ENCODE assay signal across 24 cellular contexts in genomic region chr13:106088094-106088493, GRCh38.
DNase-seq lines count a peak whose midpoint lies in the region; ATAC-seq, FAIRE-seq and TF ChIP-seq lines count a peak whose summit lies in the region.
"Had no signal": no experiment of that assay in that cellular context is flagged by ENCODE, and none has a peak within 500 bp of the region (broad histone marks: within the 10 kb centered on the region; RNA-seq: fewer than 3 reads in every experiment).

No MANE protein-coding gene starts in this region.

- H3K27me3 ChIP-seq in astrocyte (ENCODE audit: insufficient read depth, low read length): no peaks in the 10 kb centered on the region
- H3K27me3 ChIP-seq: BLaER1 had no signal

- H3K27ac ChIP-seq in astrocyte (ENCODE audit: low read depth, low read length): no peak overlapping the region
- H3K27ac ChIP-seq: BLaER1, SK-N-MC had no signal

- TF ChIP-seq CTCF in astrocyte (IDR thresholded peaks at IDR 0.05; ENCODE audit: insufficient read depth, low read depth, low read length): no peak

- CTCF ChIA-PET in activated CD4-positive, alpha-beta memory T cell treated with anti-CD3 and anti-CD28 coated beads for 36 hours (lab: Charles Lee): no interaction called here

- H3K9ac ChIP-seq in astrocyte (ENCODE audit: low read length): no peak overlapping the region
- H3K9ac ChIP-seq: BLaER1 had no signal

- no peaks in the 10 kb centered on the region for H3K9me3 ChIP-seq in astrocyte (ENCODE audit: insufficient read depth, low read depth, low read length)
- H3K9me3 ChIP-seq: BLaER1 had no signal

- H3K4me3 Mint-ChIP-seq in astrocyte (ENCODE audit: unreplicated experiment): no peak overlapping the region
- H3K4me3 Mint-ChIP-seq in natural killer cell treated with Interleukin-12 subunit alpha and Interleukin-12 subunit beta and Interleukin-15 and Interleukin-18, amount 100 ng/mL, for 72 hours: no peak overlapping the region
- H3K4me3 Mint-ChIP-seq in activated CD4-positive, alpha-beta memory T cell treated with anti-CD3 and anti-CD28 coated beads for 36 hours: no peak overlapping the region
- H3K4me3 Mint-ChIP-seq: CD8-positive, alpha-beta T cell had no signal

- no peaks in the 10 kb centered on the region for H3K9me3 Mint-ChIP-seq in astrocyte (ENCODE audit: unreplicated experiment)
- H3K9me3 Mint-ChIP-seq in natural killer cell treated with Interleukin-12 subunit alpha and Interleukin-12 subunit beta and Interleukin-15 and Interleukin-18, amount 100 ng/mL, for 72 hours: no peaks in the 10 kb centered on the region
- no peaks in the 10 kb centered on the region for H3K9me3 Mint-ChIP-seq in activated CD4-positive, alpha-beta memory T cell treated with anti-CD3 and anti-CD28 coated beads for 36 hours
- H3K9me3 Mint-ChIP-seq: CD8-positive, alpha-beta T cell had no signal

- H3K4me3 ChIP-seq in astrocyte (ENCODE audit: insufficient read depth, low read depth, low read length) (no peak overlapping the region), skeletal muscle cell (ENCODE audit: low read depth, low read length) (no peak overlapping the region)
- H3K4me3 ChIP-seq: BLaER1, SK-N-MC had no signal

- H2AFZ ChIP-seq in astrocyte (ENCODE audit: low read depth, low read length): peak overlapping the region; percentile 20

- H3K4me1 Mint-ChIP-seq in astrocyte (ENCODE audit: low read depth, unreplicated experiment): peaks cover 3% of the 10 kb centered on the region
- H3K4me1 Mint-ChIP-seq in natural killer cell treated with Interleukin-12 subunit alpha and Interleukin-12 subunit beta and Interleukin-15 and Interleukin-18, amount 100 ng/mL, for 72 hours (ENCODE audit: low read depth in 2 of 2): peaks cover 0 to 3% of the 10 kb centered on the region in 2 donors
- H3K4me1 Mint-ChIP-seq in activated CD4-positive, alpha-beta memory T cell treated with anti-CD3 and anti-CD28 coated beads for 36 hours (ENCODE audit: low read depth): no peaks in the 10 kb centered on the region

- peak overlapping the region; percentile 43 for H3K4me2 ChIP-seq in astrocyte (ENCODE audit: low read length)
- H3K4me2 ChIP-seq: BLaER1 had no signal

- no peak for ATAC-seq in natural killer cell treated with Interleukin-12 subunit alpha and Interleukin-12 subunit beta and Interleukin-15 and Interleukin-18, amount 100 ng/mL, for 72 hours
- ATAC-seq: CD8-positive, alpha-beta T cell; Panc1 had no signal

- no peaks in the 10 kb centered on the region for H3K36me3 ChIP-seq in astrocyte (ENCODE audit: insufficient read depth, low read length)
- H3K36me3 ChIP-seq: BLaER1 had no signal

- intact Hi-C loops in activated CD4-positive, alpha-beta memory T cell treated with anti-CD3 and anti-CD28 coated beads for 36 hours (cut with micrococcal nuclease): no loop called here

- no peaks in the 10 kb centered on the region for H3K27me3 Mint-ChIP-seq in astrocyte (ENCODE audit: low read depth, unreplicated experiment)
- peaks cover 0 to 8% of the 10 kb centered on the region in 2 donors for H3K27me3 Mint-ChIP-seq in natural killer cell treated with Interleukin-12 subunit alpha and Interleukin-12 subunit beta and Interleukin-15 and Interleukin-18, amount 100 ng/mL, for 72 hours
- H3K27me3 Mint-ChIP-seq in activated CD4-positive, alpha-beta memory T cell treated with anti-CD3 and anti-CD28 coated beads for 36 hours: no peaks in the 10 kb centered on the region

- DNase-seq in NCI-H748 (lab: John Stamatoyannopoulos, UW; ENCODE audit: unreplicated experiment) (peak; percentile 10), NCI-H748 treated with DMSO at 0.1 percent for 48 hours (lab: John Stamatoyannopoulos, UW) (no peak), astrocyte (ENCODE audit: low read depth) (peak; percentile 83), iris pigment epithelial cell (ENCODE audit: low read depth) (peak; percentile 42), skeletal muscle cell (ENCODE audit: low read depth) (peak; percentile 56)
- no peak for DNase-seq in stimulated activated CD4-positive, alpha-beta T cell treated with anti-CD3 and anti-CD28 coated beads, Interleukin-15, amount 100 ng/mL, for 24 hours
- no peak for DNase-seq in natural killer cell treated with Interleukin-12 subunit alpha and Interleukin-12 subunit beta and Interleukin-15 and Interleukin-18, amount 100 ng/mL, for 72 hours (ENCODE audit: low spot score)
- DNase-seq in activated CD4-positive, alpha-beta memory T cell treated with anti-CD3 and anti-CD28 coated beads for 36 hours: no peak
- DNase-seq: 8988T; CD8-positive, alpha-beta T cell; GF-D8; KG1; MM.1S; NCI-H1092 treated with DMSO at 0.1 percent for 48 hours; NCI-H1694; NCI-H2171; NCI-H446 treated with DMSO at 0.1 percent for 48 hours; NCI-H774; Right ventricle myocardium superior had no signal

- no peak overlapping the region for H3K27ac Mint-ChIP-seq in astrocyte (ENCODE audit: unreplicated experiment)
- H3K27ac Mint-ChIP-seq in natural killer cell treated with Interleukin-12 subunit alpha and Interleukin-12 subunit beta and Interleukin-15 and Interleukin-18, amount 100 ng/mL, for 72 hours: no peak overlapping the region
- H3K27ac Mint-ChIP-seq in activated CD4-positive, alpha-beta memory T cell treated with anti-CD3 and anti-CD28 coated beads for 36 hours: no peak overlapping the region
- H3K27ac Mint-ChIP-seq: CD8-positive, alpha-beta T cell had no signal

- POLR2A ChIA-PET in activated CD4-positive, alpha-beta memory T cell treated with anti-CD3 and anti-CD28 coated beads for 36 hours (lab: Charles Lee): no interaction called here

- FAIRE-seq in astrocyte (lab: Jason Lieb, UNC): peak; percentile 26
- FAIRE-seq: GM12892, H1 had no signal

- no peaks in the 10 kb centered on the region for H3K79me2 ChIP-seq in astrocyte (ENCODE audit: insufficient read depth, low read length)

- H4K20me1 ChIP-seq in astrocyte (ENCODE audit: insufficient read depth, low read length): no peaks in the 10 kb centered on the region
- H4K20me1 ChIP-seq: BLaER1 had no signal

- H3K4me1 ChIP-seq in astrocyte (ENCODE audit: insufficient read depth, low read length): no peaks in the 10 kb centered on the region
- H3K4me1 ChIP-seq: BLaER1 had no signal

- no peaks in the 10 kb centered on the region for H3K36me3 Mint-ChIP-seq in astrocyte (ENCODE audit: low read depth, unreplicated experiment)
- no peaks in the 10 kb centered on the region for H3K36me3 Mint-ChIP-seq in natural killer cell treated with Interleukin-12 subunit alpha and Interleukin-12 subunit beta and Interleukin-15 and Interleukin-18, amount 100 ng/mL, for 72 hours
- no peaks in the 10 kb centered on the region for H3K36me3 Mint-ChIP-seq in activated CD4-positive, alpha-beta memory T cell treated with anti-CD3 and anti-CD28 coated beads for 36 hours
- H3K36me3 Mint-ChIP-seq: CD8-positive, alpha-beta T cell had no signal

Comparison
In these comparisons a context has a peak if more than half of its experiments do, and no peak if none do; other contexts are left out.
1. DNase-seq: peak in NCI-H748 (single experiment), astrocyte (single experiment), iris pigment epithelial cell (single experiment) and skeletal muscle cell (single experiment); none in NCI-H748 treated with DMSO at 0.1 percent for 48 hours (single experiment), stimulated activated CD4-positive, alpha-beta T cell treated with anti-CD3 and anti-CD28 coated beads, Interleukin-15, amount 100 ng/mL, for 24 hours (single experiment), natural killer cell treated with Interleukin-12 subunit alpha and Interleukin-12 subunit beta and Interleukin-15 and Interleukin-18, amount 100 ng/mL, for 72 hours (single experiment) and activated CD4-positive, alpha-beta memory T cell treated with anti-CD3 and anti-CD28 coated beads for 36 hours (single experiment).